In the genomic region with DNA sequence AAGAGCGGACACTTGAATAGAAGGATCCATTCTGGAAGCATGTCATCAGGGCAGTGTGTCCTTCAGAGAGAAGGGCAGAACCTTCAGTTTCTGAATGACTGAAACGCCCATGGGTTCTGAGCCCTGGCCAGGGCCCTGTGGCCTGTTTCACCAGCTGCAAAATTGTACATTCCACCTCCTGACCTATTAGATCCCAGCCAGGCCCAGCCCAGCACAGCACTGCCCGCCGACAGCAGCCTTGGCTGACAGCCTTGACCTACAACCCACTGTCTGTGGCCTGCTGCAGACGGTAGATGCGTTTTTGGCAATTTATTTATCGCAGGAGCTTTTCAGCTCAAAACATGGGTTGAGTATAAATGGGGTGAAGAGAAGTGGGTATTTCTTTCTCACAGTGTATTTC, we compare ENCODE assay signal across 2 cellular contexts.
TF ChIP-seq lines count a peak whose summit lies in the region.

No MANE protein-coding gene starts in this region.

TF ChIP-seq in K562, 482 proteins besides CTCF, POLR2A, EP300 and RAD21:
- TF ChIP-seq, protein P1, sequence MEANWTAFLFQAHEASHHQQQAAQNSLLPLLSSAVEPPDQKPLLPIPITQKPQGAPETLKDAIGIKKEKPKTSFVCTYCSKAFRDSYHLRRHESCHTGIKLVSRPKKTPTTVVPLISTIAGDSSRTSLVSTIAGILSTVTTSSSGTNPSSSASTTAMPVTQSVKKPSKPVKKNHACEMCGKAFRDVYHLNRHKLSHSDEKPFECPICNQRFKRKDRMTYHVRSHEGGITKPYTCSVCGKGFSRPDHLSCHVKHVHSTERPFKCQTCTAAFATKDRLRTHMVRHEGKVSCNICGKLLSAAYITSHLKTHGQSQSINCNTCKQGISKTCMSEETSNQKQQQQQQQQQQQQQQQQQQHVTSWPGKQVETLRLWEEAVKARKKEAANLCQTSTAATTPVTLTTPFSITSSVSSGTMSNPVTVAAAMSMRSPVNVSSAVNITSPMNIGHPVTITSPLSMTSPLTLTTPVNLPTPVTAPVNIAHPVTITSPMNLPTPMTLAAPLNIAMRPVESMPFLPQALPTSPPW (CRISPR knock-in tag; IDR thresholded peaks at IDR 0.05), result no peak
- TF ChIP-seq STAT5B (CRISPR knock-in tag; IDR thresholded peaks at IDR 0.05), result no peak
- no peak for TF ChIP-seq CSDE1 (IDR thresholded peaks at IDR 0.05)
- no peak for TF ChIP-seq SMC3 (conservative IDR thresholded peaks at IDR 0.05; ENCODE audit: insufficient read depth, low read depth, low read length)
- no peak for TF ChIP-seq U2AF1 (optimal IDR thresholded peaks at IDR 0.05; ENCODE audit: low read depth, low read length)
- TF ChIP-seq PRPF4 (IDR thresholded peaks at IDR 0.05; ENCODE audit: insufficient read depth, low read depth, low read length, poor library complexity, severe bottlenecking), result no peak
- TF ChIP-seq ATF1 (CRISPR knock-in tag; IDR thresholded peaks at IDR 0.05), result no peak
- no peak for TF ChIP-seq ATF1 (tag; IDR thresholded peaks at IDR 0.05)
- TF ChIP-seq TCF7 (IDR thresholded peaks at IDR 0.05; ENCODE audit: borderline replicate concordance), result no peak
- no peak for TF ChIP-seq ZNF184 (CRISPR knock-in tag; IDR thresholded peaks at IDR 0.05)
- TF ChIP-seq GATAD2B (IDR thresholded peaks at IDR 0.05; ENCODE audit: borderline replicate concordance), result no peak
- TF ChIP-seq SAFB (IDR thresholded peaks at IDR 0.05; ENCODE audit: borderline replicate concordance, low read depth, low read length), result no peak
TF ChIP-seq in K562: peak in this region for 0.

TF ChIP-seq in HepG2, 621 proteins besides CTCF, POLR2A, EP300 and RAD21:
- TF ChIP-seq, protein P2, sequence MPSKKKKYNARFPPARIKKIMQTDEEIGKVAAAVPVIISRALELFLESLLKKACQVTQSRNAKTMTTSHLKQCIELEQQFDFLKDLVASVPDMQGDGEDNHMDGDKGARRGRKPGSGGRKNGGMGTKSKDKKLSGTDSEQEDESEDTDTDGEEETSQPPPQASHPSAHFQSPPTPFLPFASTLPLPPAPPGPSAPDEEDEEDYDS (CRISPR knock-in tag; IDR thresholded peaks at IDR 0.05), result no peak
- TF ChIP-seq ZNF703 (CRISPR knock-in tag; IDR thresholded peaks at IDR 0.05; ENCODE audit: borderline replicate concordance), result no peak
- TF ChIP-seq ZNF883 (CRISPR knock-in tag; IDR thresholded peaks at IDR 0.05; ENCODE audit: not compliant biosample characterization), result no peak
- no peak for TF ChIP-seq SAFB2 (CRISPR knock-in tag; IDR thresholded peaks at IDR 0.05; ENCODE audit: borderline replicate concordance, low read depth)
- TF ChIP-seq NFIB (CRISPR knock-in tag; IDR thresholded peaks at IDR 0.05; ENCODE audit: borderline replicate concordance), result no peak
- no peak for TF ChIP-seq RNF2 (conservative IDR thresholded peaks at IDR 0.05; ENCODE audit: low read depth)
- TF ChIP-seq AKAP8 (CRISPR knock-in tag; IDR thresholded peaks at IDR 0.05), result no peak
- no peak for TF ChIP-seq ZNF589 (CRISPR knock-in tag; conservative IDR thresholded peaks at IDR 0.05)
- TF ChIP-seq ZNF547 (CRISPR knock-in tag; IDR thresholded peaks at IDR 0.05), result no peak
- TF ChIP-seq, protein P3, sequence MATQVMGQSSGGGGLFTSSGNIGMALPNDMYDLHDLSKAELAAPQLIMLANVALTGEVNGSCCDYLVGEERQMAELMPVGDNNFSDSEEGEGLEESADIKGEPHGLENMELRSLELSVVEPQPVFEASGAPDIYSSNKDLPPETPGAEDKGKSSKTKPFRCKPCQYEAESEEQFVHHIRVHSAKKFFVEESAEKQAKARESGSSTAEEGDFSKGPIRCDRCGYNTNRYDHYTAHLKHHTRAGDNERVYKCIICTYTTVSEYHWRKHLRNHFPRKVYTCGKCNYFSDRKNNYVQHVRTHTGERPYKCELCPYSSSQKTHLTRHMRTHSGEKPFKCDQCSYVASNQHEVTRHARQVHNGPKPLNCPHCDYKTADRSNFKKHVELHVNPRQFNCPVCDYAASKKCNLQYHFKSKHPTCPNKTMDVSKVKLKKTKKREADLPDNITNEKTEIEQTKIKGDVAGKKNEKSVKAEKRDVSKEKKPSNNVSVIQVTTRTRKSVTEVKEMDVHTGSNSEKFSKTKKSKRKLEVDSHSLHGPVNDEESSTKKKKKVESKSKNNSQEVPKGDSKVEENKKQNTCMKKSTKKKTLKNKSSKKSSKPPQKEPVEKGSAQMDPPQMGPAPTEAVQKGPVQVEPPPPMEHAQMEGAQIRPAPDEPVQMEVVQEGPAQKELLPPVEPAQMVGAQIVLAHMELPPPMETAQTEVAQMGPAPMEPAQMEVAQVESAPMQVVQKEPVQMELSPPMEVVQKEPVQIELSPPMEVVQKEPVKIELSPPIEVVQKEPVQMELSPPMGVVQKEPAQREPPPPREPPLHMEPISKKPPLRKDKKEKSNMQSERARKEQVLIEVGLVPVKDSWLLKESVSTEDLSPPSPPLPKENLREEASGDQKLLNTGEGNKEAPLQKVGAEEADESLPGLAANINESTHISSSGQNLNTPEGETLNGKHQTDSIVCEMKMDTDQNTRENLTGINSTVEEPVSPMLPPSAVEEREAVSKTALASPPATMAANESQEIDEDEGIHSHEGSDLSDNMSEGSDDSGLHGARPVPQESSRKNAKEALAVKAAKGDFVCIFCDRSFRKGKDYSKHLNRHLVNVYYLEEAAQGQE (IDR thresholded peaks at IDR 0.05; ENCODE audit: borderline replicate concordance in 1 of 2, low read depth in 1 of 2, low read length in 2 of 2), result no peak
- no peak for TF ChIP-seq CREB1 (IDR thresholded peaks at IDR 0.05)
- no peak for TF ChIP-seq CREB1 (CRISPR knock-in tag; IDR thresholded peaks at IDR 0.05)
- no peak for TF ChIP-seq NCOR1 (IDR thresholded peaks at IDR 0.05; ENCODE audit: borderline replicate concordance, low read length)
- no peak for TF ChIP-seq ZNF549 (CRISPR knock-in tag; IDR thresholded peaks at IDR 0.05)
- TF ChIP-seq ZNF564 (CRISPR knock-in tag; IDR thresholded peaks at IDR 0.05), result no peak
- no peak for TF ChIP-seq SMARCC2 (IDR thresholded peaks at IDR 0.05)
- TF ChIP-seq ZNF775 (CRISPR knock-in tag; IDR thresholded peaks at IDR 0.05; ENCODE audit: borderline replicate concordance), result no peak
- TF ChIP-seq, protein P4, sequence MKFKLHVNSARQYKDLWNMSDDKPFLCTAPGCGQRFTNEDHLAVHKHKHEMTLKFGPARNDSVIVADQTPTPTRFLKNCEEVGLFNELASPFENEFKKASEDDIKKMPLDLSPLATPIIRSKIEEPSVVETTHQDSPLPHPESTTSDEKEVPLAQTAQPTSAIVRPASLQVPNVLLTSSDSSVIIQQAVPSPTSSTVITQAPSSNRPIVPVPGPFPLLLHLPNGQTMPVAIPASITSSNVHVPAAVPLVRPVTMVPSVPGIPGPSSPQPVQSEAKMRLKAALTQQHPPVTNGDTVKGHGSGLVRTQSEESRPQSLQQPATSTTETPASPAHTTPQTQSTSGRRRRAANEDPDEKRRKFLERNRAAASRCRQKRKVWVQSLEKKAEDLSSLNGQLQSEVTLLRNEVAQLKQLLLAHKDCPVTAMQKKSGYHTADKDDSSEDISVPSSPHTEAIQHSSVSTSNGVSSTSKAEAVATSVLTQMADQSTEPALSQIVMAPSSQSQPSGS (CRISPR knock-in tag; IDR thresholded peaks at IDR 0.05), result no peak
- no peak for TF ChIP-seq ZNF619 (CRISPR knock-in tag; IDR thresholded peaks at IDR 0.05)
- no peak for TF ChIP-seq ZNF737 (CRISPR knock-in tag; IDR thresholded peaks at IDR 0.05; ENCODE audit: borderline replicate concordance)
